Comparison of ENCODE assay signal across 10 cellular contexts in the genomic region with DNA sequence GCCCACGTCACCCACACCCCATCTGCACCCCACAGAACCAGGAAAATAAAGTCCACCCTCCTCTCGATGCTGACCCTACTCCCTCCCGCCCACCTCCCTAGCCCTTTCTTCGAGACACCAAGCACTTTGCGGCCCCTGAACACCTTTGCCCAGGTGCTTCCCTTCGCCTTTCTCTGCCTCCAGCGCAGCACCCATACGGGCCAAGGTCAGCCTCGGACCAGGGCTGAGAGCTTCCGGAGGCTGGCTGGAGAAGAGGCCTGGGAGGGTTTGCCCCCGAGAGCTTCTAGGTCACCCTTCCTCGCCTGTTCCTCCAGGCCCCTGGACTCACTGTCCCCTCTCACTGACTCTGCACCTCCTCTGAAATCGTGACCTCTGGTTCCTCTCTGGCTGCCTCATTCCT. TPM values are rescaled to one million over a fixed set of nuclear protein-coding genes. Genes with fewer than 3 reads are reported as not detected.
A peak's percentile ranks its signal among the peaks of the same experiment; 100 is the strongest.
DNase-seq lines count a peak whose midpoint lies in the region; ATAC-seq and TF ChIP-seq lines count a peak whose summit lies in the region.
"Had no signal": no experiment of that assay in that cellular context is flagged by ENCODE, and none has a peak within 500 bp of the region (broad histone marks: within the 10 kb centered on the region; RNA-seq: fewer than 3 reads in every experiment).

No MANE protein-coding gene starts in this region.

- peak overlapping the region; percentile 94 for H3K18ac ChIP-seq in neuronal stem cell (ENCODE audit: low read length)

- no peak overlapping the region for H2BK12ac ChIP-seq in neuronal stem cell (ENCODE audit: low read length)

- H4K20me1 ChIP-seq in BLaER1: peaks cover 21% of the 10 kb centered on the region

- H3K36me3 ChIP-seq in BLaER1: no peaks in the 10 kb centered on the region
- no peaks in the 10 kb centered on the region for H3K36me3 ChIP-seq in HUES64 (ENCODE audit: insufficient read depth, low read length)
- no peaks in the 10 kb centered on the region for H3K36me3 ChIP-seq in esophagus squamous epithelium
- H3K36me3 ChIP-seq in neuronal stem cell (replicated peaks in 1 of 2; ENCODE audit: control insufficient read depth in 2 of 2, insufficient read depth in 2 of 2, low read length in 2 of 2): no peaks in the 10 kb centered on the region

- H2AFZ ChIP-seq in neuronal stem cell (ENCODE audit: low read length): peak overlapping the region; percentile 93

- no peak for DNase-seq in esophagus squamous epithelium (lab: John Stamatoyannopoulos, UW)
- no peak for DNase-seq in neuronal stem cell (ENCODE audit: low spot score)
- DNase-seq in medulla oblongata (ENCODE audit: extremely low spot score): no peak
- DNase-seq in NCI-H526 (lab: John Stamatoyannopoulos, UW): no peak
- no peak for DNase-seq in nucleus accumbens (lab: John Stamatoyannopoulos, UW)
- DNase-seq: central memory CD4-positive, alpha-beta T cell; retina had no signal

- H4K91ac ChIP-seq in neuronal stem cell (ENCODE audit: low read depth, low read length, poor library complexity): no peak overlapping the region

- H4K8ac ChIP-seq in neuronal stem cell (ENCODE audit: low read depth, low read length): no peak overlapping the region

- H2BK15ac ChIP-seq in neuronal stem cell (ENCODE audit: low read length): peak overlapping the region; percentile 95

- peaks cover 73% of the 10 kb centered on the region for H3K27me3 ChIP-seq in BLaER1
- peaks cover 75% of the 10 kb centered on the region for H3K27me3 ChIP-seq in HUES64 (ENCODE audit: insufficient read depth, low read length)
- H3K27me3 ChIP-seq in esophagus squamous epithelium: peaks cover 3 to 44% (median 11%) of the 10 kb centered on the region in 4 donors
- peaks cover 20 to 65% (median 64%) of the 10 kb centered on the region in 3 experiments for H3K27me3 ChIP-seq in neuronal stem cell (ENCODE audit: control insufficient read depth in 3 of 3, insufficient read depth in 3 of 3, low read depth in 1 of 3, low read length in 3 of 3)

- peak overlapping the region; percentile 83 for H2BK120ac ChIP-seq in neuronal stem cell (ENCODE audit: low read depth, low read length)

- ATAC-seq in GM18909 (IDR thresholded peaks at IDR 0.05; ENCODE audit: poor library complexity, unreplicated experiment): no peak

- no peak for TF ChIP-seq CTCF in esophagus squamous epithelium (IDR thresholded peaks at IDR 0.05)

- peak overlapping the region; percentile 8 for H3K4ac ChIP-seq in neuronal stem cell (ENCODE audit: low read length)

- H3K4me3 ChIP-seq in BLaER1: no peak overlapping the region
- H3K4me3 ChIP-seq in HUES64 (ENCODE audit: low read length): peak overlapping the region; percentile 58; the same call in 1 of the 2 replicates
- H3K4me3 ChIP-seq in esophagus squamous epithelium: peak overlapping the region in 2 of 4 donors; percentile 32 to 61
- no peak overlapping the region for H3K4me3 ChIP-seq in neuronal stem cell (ENCODE audit: low read length in 2 of 2)

- H3K9ac ChIP-seq in BLaER1 (no peak overlapping the region; the same call in 1 of the 2 replicates), HUES64 (ENCODE audit: low read depth, low read length) (no peak overlapping the region), neuronal stem cell (ENCODE audit: low read depth, low read length, poor library complexity) (no peak overlapping the region)

- H3K9me3 ChIP-seq in BLaER1 (no peaks in the 10 kb centered on the region), HUES64 (ENCODE audit: insufficient read depth, low read depth, low read length) (no peaks in the 10 kb centered on the region), esophagus squamous epithelium (no peaks in the 10 kb centered on the region), neuronal stem cell (replicated peaks in 1 of 2; ENCODE audit: control insufficient read depth in 2 of 2, insufficient read depth in 1 of 2, low read depth in 1 of 2, low read length in 2 of 2) (peaks cover 4 to 5% of the 10 kb centered on the region in 2 donors)

- H3K23ac ChIP-seq in neuronal stem cell (ENCODE audit: low read depth, low read length, poor library complexity): peak overlapping the region; percentile 89

- H3K4me1 ChIP-seq in BLaER1: peaks cover 62% of the 10 kb centered on the region
- no peaks in the 10 kb centered on the region for H3K4me1 ChIP-seq in HUES64 (ENCODE audit: insufficient read depth, low read length)
- H3K4me1 ChIP-seq in esophagus squamous epithelium: peaks cover 41 to 80% (median 51%) of the 10 kb centered on the region in 3 donors
- H3K4me1 ChIP-seq in neuronal stem cell (ENCODE audit: control insufficient read depth in 2 of 2, insufficient read depth in 1 of 2, low read depth in 1 of 2, low read length in 2 of 2): peaks cover 11 to 17% of the 10 kb centered on the region in 2 donors

- H3K14ac ChIP-seq in neuronal stem cell (ENCODE audit: low read length): no peak overlapping the region

- intact Hi-C loops in esophagus squamous epithelium (cut with DNase I): loop anchor here (5.0 kb wide), 1 partner anchor 118 kb away; no protein-coding TSS in a partner anchor

- WGBS in HUES64: 88% methylated on average over 13 of the region's 13 CpGs
- WGBS in esophagus squamous epithelium, 2 donors: 86 to 89% methylated on average over 13 of the region's 13 CpGs
- WGBS in neuronal stem cell (ENCODE audit: extremely low coverage in 2 of 2, insufficient read length in 2 of 2, insufficient replicate concordance in 1 of 2), 2 donors: no CpG with 5 or more reads among the region's 13 CpGs

- peaks cover 4% of the 10 kb centered on the region for H3K79me1 ChIP-seq in neuronal stem cell (ENCODE audit: low read depth, low read length)

- peak overlapping the region; percentile 42 for H2BK5ac ChIP-seq in neuronal stem cell (ENCODE audit: low read length)

- H3K27ac ChIP-seq in BLaER1: no peak overlapping the region
- no peak overlapping the region for H3K27ac ChIP-seq in HUES64 (ENCODE audit: low read depth, low read length)
- peak overlapping the region; percentile 29 to 85 (median 78) for H3K27ac ChIP-seq in esophagus squamous epithelium
- no peak overlapping the region for H3K27ac ChIP-seq in neuronal stem cell (replicated peaks; ENCODE audit: low read length)

- peak overlapping the region; percentile 97 for H2AK5ac ChIP-seq in neuronal stem cell (ENCODE audit: low read depth, low read length)

- H3K4me2 ChIP-seq in BLaER1 (peak overlapping the region; percentile 85), neuronal stem cell (ENCODE audit: insufficient read depth, low read length, poor library complexity, severe bottlenecking) (no peak overlapping the region)

- TF ChIP-seq POLR2A in esophagus squamous epithelium (IDR thresholded peaks at IDR 0.05): no peak

RNA-seq across cellular contexts. Expression of a gene that starts 2.7 kb away (rescaled TPM):
- polyA plus RNA-seq in HUES64 (2013, experiment 1 of 2): 5.8 TPM
- polyA plus RNA-seq in HUES64 (2013, experiment 2 of 2): 7.9 TPM
- total RNA-seq in esophagus squamous epithelium: 10 to 100 TPM; 11.6 to 31.7 (median 16.5) TPM
- polyA plus RNA-seq in neuronal stem cell (2013, experiment 1 of 2): 16.0 TPM
- 14.8 TPM for polyA plus RNA-seq in neuronal stem cell (2013, experiment 2 of 2)

RNA-seq across cellular contexts. Expression of a gene that starts 4.4 kb away (rescaled TPM):
- 1.8 TPM for polyA plus RNA-seq in HUES64 (2013, experiment 1 of 2)
- polyA plus RNA-seq in HUES64 (2013, experiment 2 of 2): 1.4 TPM
- under 1 TPM in 1 of 4 donors, not detected in 3; 0.48 TPM for total RNA-seq in esophagus squamous epithelium
- polyA plus RNA-seq in neuronal stem cell (2013, experiment 1 of 2): 2.0 TPM
- 1.7 TPM for polyA plus RNA-seq in neuronal stem cell (2013, experiment 2 of 2)

RNA-seq across cellular contexts. Expression of a gene that starts 14.4 kb away (rescaled TPM):
- 28.1 TPM for polyA plus RNA-seq in HUES64 (2013, experiment 1 of 2)
- 25.1 TPM for polyA plus RNA-seq in HUES64 (2013, experiment 2 of 2)
- total RNA-seq in esophagus squamous epithelium: 10 to 100 TPM; 31.3 to 56.1 (median 40.9) TPM
- polyA plus RNA-seq in neuronal stem cell (2013, experiment 1 of 2): 21.3 TPM
- polyA plus RNA-seq in neuronal stem cell (2013, experiment 2 of 2): 20.9 TPM

RNA-seq across cellular contexts. Expression of a gene that starts 23.6 kb away (rescaled TPM):
- 53.2 TPM for polyA plus RNA-seq in HUES64 (2013, experiment 1 of 2)
- polyA plus RNA-seq in HUES64 (2013, experiment 2 of 2): 44.9 TPM
- 10 to 100 TPM in 2 of 4 donors, 1 to 10 TPM in 2; 7.8 to 26.0 (median 10.0) TPM for total RNA-seq in esophagus squamous epithelium
- 28.2 TPM for polyA plus RNA-seq in neuronal stem cell (2013, experiment 1 of 2)
- 27.7 TPM for polyA plus RNA-seq in neuronal stem cell (2013, experiment 2 of 2)

RNA-seq across cellular contexts. Expression of a gene that starts 23.8 kb away (rescaled TPM):
- polyA plus RNA-seq in HUES64 (2013, experiment 1 of 2): 39.7 TPM
- polyA plus RNA-seq in HUES64 (2013, experiment 2 of 2): 37.3 TPM
- 10 to 100 TPM; 22.8 to 79.7 (median 41.2) TPM for total RNA-seq in esophagus squamous epithelium
- 54.6 TPM for polyA plus RNA-seq in neuronal stem cell (2013, experiment 1 of 2)
- polyA plus RNA-seq in neuronal stem cell (2013, experiment 2 of 2): 53.2 TPM

Comparison
In these comparisons a context has a peak if more than half of its experiments do, and no peak if none do; other contexts are left out.
1. H3K27ac ChIP-seq: peak in esophagus squamous epithelium (4 of 4); none in BLaER1 (single experiment), HUES64 (single experiment) and neuronal stem cell (single experiment).